In genomic region chr12:3677609-3678008, GRCh38 we compare ENCODE assay signal across 1 cellular context.
TF ChIP-seq lines count a peak whose summit lies in the region.

No MANE protein-coding gene starts in this region.

TF ChIP-seq in HCT116, 20 proteins besides CTCF, POLR2A, EP300 and RAD21 (continued from another document):
- no peak for TF ChIP-seq TCF7L2 (IDR thresholded peaks at IDR 0.05; ENCODE audit: borderline replicate concordance, extremely low read depth, insufficient read depth, insufficient read length)
- TF ChIP-seq ZNF274 (IDR thresholded peaks at IDR 0.05; ENCODE audit: low read depth, low read length) = no peak
- no peak for TF ChIP-seq SP1 (IDR thresholded peaks at IDR 0.05; ENCODE audit: low read depth)
- no peak for TF ChIP-seq FOSL1 (IDR thresholded peaks at IDR 0.05; ENCODE audit: low read depth)
- TF ChIP-seq JUND (IDR thresholded peaks at IDR 0.05) = no peak
- TF ChIP-seq SIN3A (IDR thresholded peaks at IDR 0.05; ENCODE audit: low read depth) = no peak
- no peak for TF ChIP-seq CBX3 (IDR thresholded peaks at IDR 0.05; ENCODE audit: low read depth)
- no peak for TF ChIP-seq EZH2phosphoT487 (IDR thresholded peaks at IDR 0.05; ENCODE audit: borderline replicate concordance)
- TF ChIP-seq POLR2AphosphoS5 (IDR thresholded peaks at IDR 0.05; ENCODE audit: low read depth, low read length) = no peak
- no peak for TF ChIP-seq EGR1 (IDR thresholded peaks at IDR 0.05; ENCODE audit: low read depth)
- TF ChIP-seq SRF (IDR thresholded peaks at IDR 0.05; ENCODE audit: low read depth) = no peak
- TF ChIP-seq ZFX (IDR thresholded peaks at IDR 0.05) = no peak
- TF ChIP-seq, protein P1, sequence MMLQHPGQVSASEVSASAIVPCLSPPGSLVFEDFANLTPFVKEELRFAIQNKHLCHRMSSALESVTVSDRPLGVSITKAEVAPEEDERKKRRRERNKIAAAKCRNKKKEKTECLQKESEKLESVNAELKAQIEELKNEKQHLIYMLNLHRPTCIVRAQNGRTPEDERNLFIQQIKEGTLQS (IDR thresholded peaks at IDR 0.05) = no peak
